In the genomic region with DNA sequence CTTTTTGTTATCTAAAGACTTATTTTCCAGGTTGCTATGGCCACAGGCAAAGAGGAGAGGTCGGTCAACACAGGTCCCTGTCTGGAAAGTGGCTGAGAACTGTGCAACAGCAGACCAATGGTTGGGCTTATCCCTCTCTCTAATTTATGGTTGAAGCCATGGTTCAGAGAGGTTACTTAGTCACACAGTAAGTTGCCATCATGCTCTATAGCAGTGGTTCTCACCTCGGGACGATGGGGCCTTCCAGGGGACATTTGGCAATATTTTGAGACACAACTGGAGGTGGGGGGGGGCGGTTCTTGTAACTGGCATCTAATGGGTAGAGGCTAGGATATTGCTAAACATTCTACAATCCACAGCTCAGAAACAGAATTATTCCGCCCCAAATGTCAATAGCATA, we compare ENCODE assay signal across 8 cellular contexts. TPM values are rescaled to one million over a fixed set of nuclear protein-coding genes. Genes with fewer than 3 reads are reported as not detected.
DNase-seq lines count a peak whose midpoint lies in the region; ATAC-seq and TF ChIP-seq lines count a peak whose summit lies in the region.

No MANE protein-coding gene starts in this region.

- H3K36me3 ChIP-seq in SK-N-MC (ENCODE audit: insufficient read depth, low read length) = 0 out of 2 replicates have a peak, but pooled peaks cover 3% of the 10 kb centered on the region

- ATAC-seq in foreskin keratinocyte = no peak

- peak overlapping the region; percentile 57 for H3K9ac ChIP-seq in SK-N-MC (ENCODE audit: insufficient read length)

- no peaks in the 10 kb centered on the region for H3K9me3 ChIP-seq in SK-N-MC (ENCODE audit: low read depth, low read length)

- TF ChIP-seq CTCF in foreskin keratinocyte (conservative IDR thresholded peaks at IDR 0.05) = no peak

- H3K27me3 ChIP-seq in foreskin keratinocyte = no peaks in the 10 kb centered on the region

- H3K4me1 ChIP-seq in foreskin keratinocyte = peaks cover 8% of the 10 kb centered on the region

- H3K27ac ChIP-seq in SK-N-MC (no peak overlapping the region), foreskin keratinocyte (peak overlapping the region; percentile 74), skin epidermis (peak overlapping the region in 13 of 21 experiments; percentile 73 to 92 (median 87))

- DNase-seq in NCI-H748 (lab: John Stamatoyannopoulos, UW; ENCODE audit: unreplicated experiment) (peak; percentile 32), NCI-H748 treated with DMSO at 0.1 percent for 48 hours (lab: John Stamatoyannopoulos, UW) (no peak), SK-N-MC (ENCODE audit: low read depth, low spot score) (no peak), foreskin keratinocyte (no peak), NCI-H510A (lab: John Stamatoyannopoulos, UW) (no peak), NOMO-1 treated with DMSO at 0.1 percent for 48 hours (lab: John Stamatoyannopoulos, UW; ENCODE audit: unreplicated experiment) (no peak), COR-L47 (lab: John Stamatoyannopoulos, UW) (no peak)

- H3K4me3 ChIP-seq in SK-N-MC (peak overlapping the region; percentile 86), skin epidermis (no peak overlapping the region)

RNA-seq across cellular contexts. Expression of gene LDAF1, which starts 0.8 kb away (rescaled TPM):
- total RNA-seq in foreskin keratinocyte = 19.3 and 27.4 TPM in 2 replicates
- 16.5 and 18.5 TPM in 2 replicates for polyA plus RNA-seq in foreskin keratinocyte

RNA-seq across cellular contexts. Expression of gene DNAH3, which starts 7.0 kb away (rescaled TPM):
- 0.07 and 0.10 TPM in 2 replicates for total RNA-seq in foreskin keratinocyte
- polyA plus RNA-seq in foreskin keratinocyte = 0.06 and 0.10 TPM in 2 replicates

RNA-seq across cellular contexts. Expression of gene ZP2, which starts 53.7 kb away (rescaled TPM):
- not detected in 2 replicates for total RNA-seq in foreskin keratinocyte
- not detected in 2 replicates for polyA plus RNA-seq in foreskin keratinocyte
